19 cellular contexts compared by ENCODE assay signal in the genomic region with DNA sequence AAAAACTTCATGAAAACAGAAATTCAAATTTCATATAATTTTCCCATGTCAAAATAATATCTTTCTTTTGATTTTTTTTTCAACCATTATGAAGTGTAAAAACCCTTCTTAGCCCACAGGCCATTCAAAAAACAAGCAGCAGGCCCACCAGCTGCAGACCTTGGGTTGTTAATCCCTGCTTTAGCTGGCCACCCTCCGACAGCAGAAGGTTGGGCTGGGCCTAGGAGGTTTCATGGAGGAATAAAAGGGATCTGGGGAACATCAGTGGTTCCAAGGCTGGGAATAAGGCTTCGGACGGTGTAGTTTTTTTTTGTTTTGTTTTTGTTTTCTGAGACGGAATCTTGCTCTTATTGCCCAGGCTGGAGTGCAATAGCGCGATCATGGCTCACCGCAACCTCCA. TPM values are rescaled to one million over a fixed set of nuclear protein-coding genes. Genes with fewer than 3 reads are reported as not detected.
DNase-seq lines count a peak whose midpoint lies in the region; ATAC-seq and TF ChIP-seq lines count a peak whose summit lies in the region.
"Had no signal": no experiment of that assay in that cellular context is flagged by ENCODE, and none has a peak within 500 bp of the region (broad histone marks: within the 10 kb centered on the region; RNA-seq: fewer than 3 reads in every experiment).

No MANE protein-coding gene starts in this region.

- peaks cover under 1 to 22% (median 15%) of the 10 kb centered on the region in 4 donors for H3K4me1 Mint-ChIP-seq in CD4-positive, CD25-positive, alpha-beta regulatory T cell
- H3K4me1 Mint-ChIP-seq in CD4-positive, alpha-beta T cell (ENCODE audit: low read depth): peaks cover 19% of the 10 kb centered on the region
- peaks cover 16% of the 10 kb centered on the region for H3K4me1 Mint-ChIP-seq in nephron
- peaks cover 11% of the 10 kb centered on the region for H3K4me1 Mint-ChIP-seq in type B pancreatic cell (ENCODE audit: unreplicated experiment)

- intact Hi-C loops in CD4-positive, alpha-beta T cell (cut with DNase I, micrococcal nuclease): no loop called here

- no peak overlapping the region for H3K4me3 ChIP-seq in CD4-positive, CD25-positive, alpha-beta regulatory T cell (ENCODE audit: low read depth, low read length)
- H3K4me3 ChIP-seq: GM23248, HAP-1 had no signal

- H3K36me3 Mint-ChIP-seq in CD4-positive, CD25-positive, alpha-beta regulatory T cell: peaks cover 5% of the 10 kb centered on the region
- H3K36me3 Mint-ChIP-seq in CD4-positive, alpha-beta T cell (ENCODE audit: low read depth): peaks cover 24% of the 10 kb centered on the region
- H3K36me3 Mint-ChIP-seq in nephron (ENCODE audit: low read depth) (peaks cover 5% of the 10 kb centered on the region), type B pancreatic cell (peaks cover 11% of the 10 kb centered on the region)

- TF ChIP-seq CTCF in CD4-positive, alpha-beta T cell (IDR thresholded peaks at IDR 0.05): no peak
- TF ChIP-seq CTCF in nephron (IDR thresholded peaks at IDR 0.05; ENCODE audit: unreplicated experiment in 3 of 3): no peak
- TF ChIP-seq CTCF in type B pancreatic cell (conservative IDR thresholded peaks at IDR 0.05): no peak
- no peak for TF ChIP-seq CTCF in GM13976 (IDR thresholded peaks at IDR 0.05; ENCODE audit: borderline replicate concordance, control extremely low read depth, extremely low read depth, insufficient read depth, missing control alignments)

- no peaks in the 10 kb centered on the region for H3K36me3 ChIP-seq in CD4-positive, CD25-positive, alpha-beta regulatory T cell (ENCODE audit: control insufficient read depth, insufficient read depth, low read length)

- H3K4me3 Mint-ChIP-seq in CD4-positive, CD25-positive, alpha-beta regulatory T cell: peak overlapping the region in 3 of 4 donors; percentile 22 to 78 (median 58)
- peak overlapping the region; percentile 48 for H3K4me3 Mint-ChIP-seq in CD4-positive, alpha-beta T cell
- peak overlapping the region in 2 of 3 experiments; percentile 45 to 60 for H3K4me3 Mint-ChIP-seq in nephron
- no peak overlapping the region for H3K4me3 Mint-ChIP-seq in type B pancreatic cell

- CTCF ChIA-PET in CD4-positive, alpha-beta T cell (lab: Charles Lee): no interaction called here

- H3K4me1 ChIP-seq in CD4-positive, CD25-positive, alpha-beta regulatory T cell (ENCODE audit: control insufficient read depth, insufficient read depth, low read length, poor library complexity, severe bottlenecking): peaks cover 16% of the 10 kb centered on the region
- H3K4me1 ChIP-seq: BE2C had no signal

- H3K27me3 ChIP-seq in CD4-positive, CD25-positive, alpha-beta regulatory T cell (ENCODE audit: control insufficient read depth, insufficient read depth, low read length): no peaks in the 10 kb centered on the region
- no peaks in the 10 kb centered on the region for H3K27me3 ChIP-seq in CD4-positive, alpha-beta T cell (ENCODE audit: control insufficient read depth, insufficient read depth, low read length)
- H3K27me3 ChIP-seq: BE2C had no signal

- H3K27ac ChIP-seq in CD4-positive, CD25-positive, alpha-beta regulatory T cell (ENCODE audit: insufficient read depth, low read length, poor library complexity, severe bottlenecking): no peak overlapping the region
- no peak overlapping the region for H3K27ac ChIP-seq in CD4-positive, alpha-beta T cell (ENCODE audit: low read depth, low read length)
- H3K27ac ChIP-seq: GM23248, HL-60, KMS-11 had no signal

- in situ Hi-C loops in GM13976 (cut with MboI; ENCODE audit: low sequenced_read_pairs, unreplicated experiment): no loop called here

- no peaks in the 10 kb centered on the region for H3K9me3 ChIP-seq in CD4-positive, CD25-positive, alpha-beta regulatory T cell (ENCODE audit: control insufficient read depth in 2 of 2, low read length in 2 of 2)
- no peaks in the 10 kb centered on the region for H3K9me3 ChIP-seq in CD4-positive, alpha-beta T cell (ENCODE audit: control insufficient read depth, low read length)
- H3K9me3 ChIP-seq: BE2C, HAP-1 had no signal

- no peak overlapping the region for H3K27ac Mint-ChIP-seq in CD4-positive, CD25-positive, alpha-beta regulatory T cell
- no peak overlapping the region for H3K27ac Mint-ChIP-seq in CD4-positive, alpha-beta T cell
- H3K27ac Mint-ChIP-seq in nephron (no peak overlapping the region), type B pancreatic cell (no peak overlapping the region)

- POLR2A ChIA-PET in CD4-positive, alpha-beta T cell (lab: Charles Lee): no interaction called here

- no peaks in the 10 kb centered on the region for H3K9me3 Mint-ChIP-seq in CD4-positive, CD25-positive, alpha-beta regulatory T cell
- no peaks in the 10 kb centered on the region for H3K9me3 Mint-ChIP-seq in CD4-positive, alpha-beta T cell
- H3K9me3 Mint-ChIP-seq in nephron (no peaks in the 10 kb centered on the region), type B pancreatic cell (no peaks in the 10 kb centered on the region)

- no peak for DNase-seq in CD4-positive, CD25-positive, alpha-beta regulatory T cell
- no peak for DNase-seq in CD4-positive, alpha-beta T cell
- DNase-seq in NCI-H82 (lab: John Stamatoyannopoulos, UW): peak; percentile 91
- no peak for DNase-seq in type B pancreatic cell (ENCODE audit: extremely low spot score, unreplicated experiment)
- DNase-seq in GM13976 (ENCODE audit: low spot score): no peak
- DNase-seq: ACHN; BE2C; C1 segment of cervical spinal cord; CD4-positive, alpha-beta memory T cell; GDM1; GM23248 had no signal

- no peak for ATAC-seq in CD4-positive, CD25-positive, alpha-beta regulatory T cell (ENCODE audit: low read depth in 2 of 2)
- ATAC-seq in CD4-positive, alpha-beta T cell (ENCODE audit: poor library complexity): no peak
- ATAC-seq in GM18511 (IDR thresholded peaks at IDR 0.05; ENCODE audit: unreplicated experiment) (no peak), HG03025 (IDR thresholded peaks at IDR 0.05; ENCODE audit: low FRiP score, unreplicated experiment) (no peak)

- H3K27me3 Mint-ChIP-seq in CD4-positive, CD25-positive, alpha-beta regulatory T cell: peaks cover 8% of the 10 kb centered on the region
- H3K27me3 Mint-ChIP-seq in CD4-positive, alpha-beta T cell: peaks cover 5% of the 10 kb centered on the region
- H3K27me3 Mint-ChIP-seq in nephron (ENCODE audit: low read depth) (peaks cover 16% of the 10 kb centered on the region), type B pancreatic cell (peaks cover 6% of the 10 kb centered on the region)

RNA-seq across cellular contexts. Expression of gene HSP90AB1, which starts 3.6 kb away (rescaled TPM):
- 399 TPM for total RNA-seq in CD4-positive, CD25-positive, alpha-beta regulatory T cell
- polyA plus RNA-seq in CD4-positive, CD25-positive, alpha-beta regulatory T cell: 100 to 1,000 TPM; 264 to 426 (median 333) TPM
- total RNA-seq in CD4-positive, alpha-beta T cell: 100 to 1,000 TPM; 401 to 405 TPM
- total RNA-seq in type B pancreatic cell (ENCODE audit: low replicate concordance): 880 and 1,082 TPM in 2 replicates

RNA-seq across cellular contexts. Expression of gene SLC35B2, which starts 14.0 kb away (rescaled TPM):
- 14.8 TPM for total RNA-seq in CD4-positive, CD25-positive, alpha-beta regulatory T cell
- polyA plus RNA-seq in CD4-positive, CD25-positive, alpha-beta regulatory T cell: 10 to 100 TPM; 33.0 to 42.4 (median 36.8) TPM
- 1 to 10 TPM; 6.4 to 7.0 TPM for total RNA-seq in CD4-positive, alpha-beta T cell
- 39.6 and 46.1 TPM in 2 replicates for total RNA-seq in type B pancreatic cell (ENCODE audit: low replicate concordance)

RNA-seq across cellular contexts. Expression of gene SLC29A1, which starts 19.9 kb away (rescaled TPM):
- 2.6 TPM for total RNA-seq in CD4-positive, CD25-positive, alpha-beta regulatory T cell
- 1 to 10 TPM; 3.3 to 6.1 (median 3.9) TPM for polyA plus RNA-seq in CD4-positive, CD25-positive, alpha-beta regulatory T cell
- 1 to 10 TPM in 1 of 2 experiments, under 1 TPM in 1; 0.67 to 1.3 TPM for total RNA-seq in CD4-positive, alpha-beta T cell
- 33.6 and 50.9 TPM in 2 replicates for total RNA-seq in type B pancreatic cell (ENCODE audit: low replicate concordance)

RNA-seq across cellular contexts. Expression of gene NFKBIE, which starts 22.0 kb away (rescaled TPM):
- total RNA-seq in CD4-positive, CD25-positive, alpha-beta regulatory T cell: 53.8 TPM
- 1 to 10 TPM; 3.6 to 7.0 (median 6.1) TPM for polyA plus RNA-seq in CD4-positive, CD25-positive, alpha-beta regulatory T cell
- 10 to 100 TPM; 43.0 to 43.1 TPM for total RNA-seq in CD4-positive, alpha-beta T cell
- total RNA-seq in type B pancreatic cell (ENCODE audit: low replicate concordance): 9.2 and 10.7 TPM in 2 replicates

RNA-seq across cellular contexts. Expression of gene MYMX, which starts 26.6 kb away (rescaled TPM):
- not detected for total RNA-seq in CD4-positive, CD25-positive, alpha-beta regulatory T cell
- not detected for polyA plus RNA-seq in CD4-positive, CD25-positive, alpha-beta regulatory T cell
- not detected for total RNA-seq in CD4-positive, alpha-beta T cell
- total RNA-seq in type B pancreatic cell (ENCODE audit: low replicate concordance): 0.53 and 0.59 TPM in 2 replicates
- total RNA-seq: CD4-positive, alpha-beta memory T cell; GM23248; H4; HT1080 had no signal
- polyA plus RNA-seq: CD4-positive, alpha-beta memory T cell; GM23248 had no signal
